Comparison of ENCODE assay signal across 17 cellular contexts in genomic region chr14:56666716-56667115, GRCh38.
A peak's percentile ranks its signal among the peaks of the same experiment; 100 is the strongest.
DNase-seq lines count a peak whose midpoint lies in the region; ATAC-seq, FAIRE-seq and TF ChIP-seq lines count a peak whose summit lies in the region.
"Had no signal": no experiment of that assay in that cellular context is flagged by ENCODE, and none has a peak within 500 bp of the region (broad histone marks: within the 10 kb centered on the region; RNA-seq: fewer than 3 reads in every experiment).

No MANE protein-coding gene starts in this region.

- TF ChIP-seq EP300 in esophagus muscularis mucosa (IDR thresholded peaks at IDR 0.05) = no peak

- WGBS in esophagus muscularis mucosa = 70% methylated on average over 3 of the region's 3 CpGs
- 64 to 87% (median 81%) methylated on average over 3 of the region's 3 CpGs for WGBS in small intestine, 3 donors

- no peak for FAIRE-seq in small intestine (lab: Jason Lieb, UNC)
- FAIRE-seq: islet of Langerhans had no signal

- H3K9me2 ChIP-seq in GM23338 (ENCODE audit: insufficient read depth) = 0 out of 2 replicates have a peak, but pooled peaks cover 4% of the 10 kb centered on the region

- H3K27me3 Mint-ChIP-seq in GM23338 (ENCODE audit: insufficient read depth, low read depth, poor library complexity) = peaks cover 13% of the 10 kb centered on the region
- H3K27me3 Mint-ChIP-seq: IgD-negative memory B cell; stimulated activated naive CD8-positive, alpha-beta T cell treated with anti-CD3 and anti-CD28 coated beads, Interleukin-15, Interleukin-2, amounts not matched to agents 100 ng/mL and 50 ng/mL, for 24 hours had no signal

- H3K27ac Mint-ChIP-seq in GM23338 = no peak overlapping the region
- H3K27ac Mint-ChIP-seq: CD4-positive, CD25-positive, alpha-beta regulatory T cell; stimulated activated naive CD8-positive, alpha-beta T cell treated with anti-CD3 and anti-CD28 coated beads, Interleukin-15, Interleukin-2, amounts not matched to agents 100 ng/mL and 50 ng/mL, for 24 hours had no signal

- peaks cover 30% of the 10 kb centered on the region for H3K9me3 Mint-ChIP-seq in GM23338

- DNase-seq in GM23338 (ENCODE audit: low spot score) = no peak
- DNase-seq in RWPE2 (ENCODE audit: low spot score) = no peak
- peak; percentile 1 for DNase-seq in esophagus muscularis mucosa (ENCODE audit: extremely low spot score)
- DNase-seq in renal cortical epithelial cell (ENCODE audit: low read depth) = peak; percentile 75
- DNase-seq in gastrocnemius medialis = no peak
- no peak for DNase-seq in small intestine
- DNase-seq in Right ventricle myocardium inferior (ENCODE audit: missing footprints) = no peak
- DNase-seq: activated gamma-delta T cell; CD4-positive, CD25-positive, alpha-beta regulatory T cell; NCI-H1417; NCI-H510A; stimulated activated CD4-positive, alpha-beta T cell treated with anti-CD3 and anti-CD28 coated beads, Interleukin-4, amount 100 ng/mL, for 24 hours had no signal

- no peak overlapping the region for H3K4me2 ChIP-seq in GM23338

- H3K27ac ChIP-seq in GM23338 (ENCODE audit: low read depth) (no peak overlapping the region), RWPE2 (ENCODE audit: poor library complexity, severe bottlenecking) (peak overlapping the region; percentile 20), esophagus muscularis mucosa (replicated peaks in 1 of 4) (no peak overlapping the region), gastrocnemius medialis (no peak overlapping the region), small intestine (ENCODE audit: low read depth in 1 of 2, low read length in 1 of 2) (no peak overlapping the region)
- H3K27ac ChIP-seq: cardiac muscle cell had no signal

- H3K4me1 Mint-ChIP-seq in GM23338 = peaks cover 14% of the 10 kb centered on the region
- H3K4me1 Mint-ChIP-seq: CD4-positive, CD25-positive, alpha-beta regulatory T cell; IgD-negative memory B cell had no signal

- H2AFZ ChIP-seq in GM23338 = no peak overlapping the region

- intact Hi-C loops in esophagus muscularis mucosa (cut with DNase I) (no loop called here), gastrocnemius medialis (cut with DNase I; ENCODE audit: low total_unique reads) (no loop called here), Right ventricle myocardium inferior (cut with DNase I) (loop anchor here (10.0 kb wide), 1 partner anchor 648 kb away; no protein-coding TSS in a partner anchor)

- H3K27me3 ChIP-seq in GM23338 (ENCODE audit: insufficient read depth) (no peaks in the 10 kb centered on the region), RWPE2 (ENCODE audit: insufficient read depth, poor library complexity, severe bottlenecking) (no peaks in the 10 kb centered on the region), esophagus muscularis mucosa (no peaks in the 10 kb centered on the region), gastrocnemius medialis (no peaks in the 10 kb centered on the region), small intestine (ENCODE audit: control insufficient read depth in 2 of 2, insufficient read depth in 2 of 2, low read length in 2 of 2) (no peaks in the 10 kb centered on the region)

- no peaks in the 10 kb centered on the region for H3F3A ChIP-seq in GM23338 (replicated peaks; ENCODE audit: low read depth)

- H3K4me3 ChIP-seq in GM23338 (no peak overlapping the region), RWPE2 (ENCODE audit: severe bottlenecking) (no peak overlapping the region), esophagus muscularis mucosa (no peak overlapping the region), gastrocnemius medialis (no peak overlapping the region), small intestine (ENCODE audit: low read depth in 1 of 2, low read length in 2 of 2) (no peak overlapping the region)
- H3K4me3 ChIP-seq: cardiac muscle cell had no signal

- peaks cover 7% of the 10 kb centered on the region for H3K4me1 ChIP-seq in GM23338 (ENCODE audit: insufficient read depth)
- H3K4me1 ChIP-seq in RWPE2 (ENCODE audit: insufficient read depth, poor library complexity, severe bottlenecking) = peaks cover 13% of the 10 kb centered on the region
- H3K4me1 ChIP-seq in esophagus muscularis mucosa = no peaks in the 10 kb centered on the region
- no peaks in the 10 kb centered on the region for H3K4me1 ChIP-seq in gastrocnemius medialis
- no peaks in the 10 kb centered on the region for H3K4me1 ChIP-seq in small intestine (ENCODE audit: control insufficient read depth in 2 of 2, insufficient read depth in 1 of 2, low read depth in 1 of 2, low read length in 1 of 2)

- no peaks in the 10 kb centered on the region for H4K20me1 ChIP-seq in GM23338 (replicated peaks; ENCODE audit: insufficient read depth)

- in situ Hi-C loops in gastrocnemius medialis (cut with MboI; ENCODE audit: low sequenced_read_pairs in 4 of 4) = no loop called here

- TF ChIP-seq CTCF in GM23338 (conservative IDR thresholded peaks at IDR 0.05; ENCODE audit: low read depth in 2 of 2) = no peak
- no peak for TF ChIP-seq CTCF in RWPE2 (IDR thresholded peaks at IDR 0.05; ENCODE audit: poor library complexity, severe bottlenecking)
- no peak for TF ChIP-seq CTCF in esophagus muscularis mucosa (IDR thresholded peaks at IDR 0.05)
- no peak for TF ChIP-seq CTCF in gastrocnemius medialis (IDR thresholded peaks at IDR 0.05 in 4 of 5, conservative IDR thresholded peaks at IDR 0.05 in 1 of 5)

- H3K36me3 ChIP-seq in GM23338 (ENCODE audit: insufficient read depth) (peaks cover 11% of the 10 kb centered on the region; the same call in 1 of the 2 replicates), RWPE2 (ENCODE audit: low read depth) (no peaks in the 10 kb centered on the region), esophagus muscularis mucosa (no peaks in the 10 kb centered on the region), gastrocnemius medialis (no peaks in the 10 kb centered on the region), small intestine (ENCODE audit: control insufficient read depth in 2 of 2, insufficient read depth in 2 of 2, low read length in 2 of 2) (no peaks in the 10 kb centered on the region)
- H3K36me3 ChIP-seq: cardiac muscle cell had no signal

- TF ChIP-seq POLR2A in esophagus muscularis mucosa (IDR thresholded peaks at IDR 0.05; ENCODE audit: low read depth) (no peak), gastrocnemius medialis (IDR thresholded peaks at IDR 0.05) (no peak)

- peak overlapping the region; percentile 33; the same call in 1 of the 3 replicates for H3K4me3 Mint-ChIP-seq in GM23338
- H3K4me3 Mint-ChIP-seq: CD4-positive, CD25-positive, alpha-beta regulatory T cell; stimulated activated naive CD8-positive, alpha-beta T cell treated with anti-CD3 and anti-CD28 coated beads, Interleukin-15, Interleukin-2, amounts not matched to agents 100 ng/mL and 50 ng/mL, for 24 hours had no signal

- peaks cover 30% of the 10 kb centered on the region for H3K36me3 Mint-ChIP-seq in GM23338 (ENCODE audit: low read depth)

- H3K79me2 ChIP-seq in GM23338 (replicated peaks; ENCODE audit: insufficient read depth) = no peaks in the 10 kb centered on the region

- ATAC-seq in GM23338 = no peak
- ATAC-seq in RWPE2 (ENCODE audit: low read depth) = peak; percentile 98
- ATAC-seq in gastrocnemius medialis = no peak
- no peak for ATAC-seq in GM18511 (IDR thresholded peaks at IDR 0.05; ENCODE audit: unreplicated experiment)
- no peak for ATAC-seq in Right ventricle myocardium inferior

- no peaks in the 10 kb centered on the region for H3K9me3 ChIP-seq in RWPE2 (ENCODE audit: severe bottlenecking)
- H3K9me3 ChIP-seq in esophagus muscularis mucosa = no peaks in the 10 kb centered on the region
- H3K9me3 ChIP-seq in gastrocnemius medialis = no peaks in the 10 kb centered on the region
- H3K9me3 ChIP-seq in small intestine (ENCODE audit: control insufficient read depth, low read depth) = no peaks in the 10 kb centered on the region

TF ChIP-seq in GM23338, 12 proteins besides CTCF, POLR2A, EP300 and RAD21:
- TF ChIP-seq CREB1 (CRISPR knock-in tag; IDR thresholded peaks at IDR 0.05; ENCODE audit: low read depth) = no peak
- TF ChIP-seq NANOG (IDR thresholded peaks at IDR 0.05; ENCODE audit: borderline replicate concordance) = no peak
- TF ChIP-seq POLR2AphosphoS5 (IDR thresholded peaks at IDR 0.05; ENCODE audit: low read depth) = no peak
- TF ChIP-seq ETS1 (IDR thresholded peaks at IDR 0.05) = no peak
TF ChIP-seq in GM23338: peak in this region for 0.

Comparison
In these comparisons a context has a peak if more than half of its experiments do, and no peak if none do; other contexts are left out.
1. DNase-seq: peak in esophagus muscularis mucosa (single experiment) and renal cortical epithelial cell (single experiment); none in GM23338 (single experiment), RWPE2 (single experiment), gastrocnemius medialis (0 of 2), small intestine (single experiment) and Right ventricle myocardium inferior (single experiment).